Comparison of ENCODE assay signal across 18 cellular contexts in genomic region chrX:140123446-140123845, GRCh38.
DNase-seq lines count a peak whose midpoint lies in the region; ATAC-seq and TF ChIP-seq lines count a peak whose summit lies in the region.
"Had no signal": no experiment of that assay in that cellular context is flagged by ENCODE, and none has a peak within 500 bp of the region (broad histone marks: within the 10 kb centered on the region; RNA-seq: fewer than 3 reads in every experiment).

No MANE protein-coding gene starts in this region.

- H3K79me1 ChIP-seq in H9 (ENCODE audit: insufficient read depth, low read depth, low read length, poor library complexity, severe bottlenecking) = no peaks in the 10 kb centered on the region

- no peaks in the 10 kb centered on the region for H3K4me1 ChIP-seq in H9 (ENCODE audit: insufficient read depth, low read length)
- H3K4me1 ChIP-seq in CD8-positive, alpha-beta T cell (ENCODE audit: insufficient read depth, low read length) = no peaks in the 10 kb centered on the region

- no peak overlapping the region for H3K4me2 ChIP-seq in H9 (ENCODE audit: insufficient read depth, insufficient read length, low read length)

- peak; percentile 81 for ATAC-seq in WTC11
- no peak for ATAC-seq in CD8-positive, alpha-beta T cell
- ATAC-seq: mucosa of descending colon, Right ventricle myocardium inferior had no signal

- no peak overlapping the region for H3K4ac ChIP-seq in H9 (ENCODE audit: low read depth, low read length)

- H2AFZ ChIP-seq in H9 (ENCODE audit: low read length) = peak overlapping the region; percentile 80

- H3K27me3 Mint-ChIP-seq in H9 (ENCODE audit: low read depth) (no peaks in the 10 kb centered on the region; the same call in 1 of the 2 replicates), WTC11 (ENCODE audit: low read depth) (no peaks in the 10 kb centered on the region; the same call in 1 of the 2 replicates)
- H3K27me3 Mint-ChIP-seq in activated T-helper 2 cell treated with anti-CD3 and anti-CD28 coated beads, Interferon-gamma antibody, Interleukin-2, Interleukin-4, amounts not matched to agents 10 μg/mL and 5 μg/mL and 100 μg/mL, durations not matched to agents 14 hours and 24 hours and 36 hours (ENCODE audit: low read depth) = no peaks in the 10 kb centered on the region
- no peaks in the 10 kb centered on the region for H3K27me3 Mint-ChIP-seq in CD8-positive, alpha-beta T cell (ENCODE audit: low read depth)

- peak; percentile 52 for DNase-seq in H9
- DNase-seq in WTC11 (ENCODE audit: low spot score) = peak; percentile 32
- DNase-seq in kidney glomerular epithelial cell (lab: John Stamatoyannopoulos, UW) = peak; percentile 0
- DNase-seq in activated T-helper 2 cell treated with anti-CD3 and anti-CD28 coated beads, Interferon-gamma antibody, Interleukin-2, Interleukin-4, amounts not matched to agents 10 μg/mL and 5 μg/mL and 100 μg/mL, durations not matched to agents 14 hours and 24 hours and 36 hours (ENCODE audit: low spot score) = no peak
- no peak for DNase-seq in CD8-positive, alpha-beta T cell
- no peak for DNase-seq in ureter (ENCODE audit: low spot score)
- DNase-seq in NCI-H82 treated with DMSO at 0.1 percent for 48 hours (lab: John Stamatoyannopoulos, UW; ENCODE audit: unreplicated experiment) = no peak
- DNase-seq: activated naive CD4-positive, alpha-beta T cell; central memory CD4-positive, alpha-beta T cell; KBM-7; NCI-H187; NCI-H524 treated with DMSO at 0.1 percent for 48 hours; posterior cingulate gyrus; stimulated activated CD4-positive, alpha-beta T cell treated with anti-CD3 and anti-CD28 coated beads, Interleukin-1b, Interleukin-23, amount 100 ng/mL, for 48 hours; T-helper 9 cell had no signal

- no CpG with 5 or more reads among the region's 3 CpGs for WGBS in H9 (ENCODE audit: extremely low coverage, insufficient read length, low lambda C conversion rate)

- no peak overlapping the region for H2AK5ac ChIP-seq in H9 (ENCODE audit: insufficient read length, low read length)

- no peak overlapping the region for H2BK20ac ChIP-seq in H9 (ENCODE audit: low read depth, low read length, poor library complexity, severe bottlenecking)

- H4K91ac ChIP-seq in H9 (ENCODE audit: insufficient read length, low read depth, low read length) = no peak overlapping the region

- no peaks in the 10 kb centered on the region for H3K36me3 ChIP-seq in CD8-positive, alpha-beta T cell (ENCODE audit: insufficient read depth, low read length)

- intact Hi-C loops in activated T-helper 2 cell treated with anti-CD3 and anti-CD28 coated beads, Interferon-gamma antibody, Interleukin-2, Interleukin-4, amounts not matched to agents 10 μg/mL and 5 μg/mL and 100 μg/mL, durations not matched to agents 14 hours and 24 hours and 36 hours (cut with micrococcal nuclease) = no loop called here
- intact Hi-C loops in CD8-positive, alpha-beta T cell (cut with DNase I, micrococcal nuclease) = no loop called here

- H4K20me1 ChIP-seq in H9 (ENCODE audit: control insufficient read depth, insufficient read depth, insufficient read length) = no peaks in the 10 kb centered on the region

- no peak overlapping the region for H3K18ac ChIP-seq in H9 (ENCODE audit: insufficient read length, low read depth, low read length)

- H3K9me3 Mint-ChIP-seq in H9 (peaks cover 20 to 21% of the 10 kb centered on the region in 2 experiments), WTC11 (peaks cover 9% of the 10 kb centered on the region; the same call in 1 of the 2 replicates)
- H3K9me3 Mint-ChIP-seq in activated T-helper 2 cell treated with anti-CD3 and anti-CD28 coated beads, Interferon-gamma antibody, Interleukin-2, Interleukin-4, amounts not matched to agents 10 μg/mL and 5 μg/mL and 100 μg/mL, durations not matched to agents 14 hours and 24 hours and 36 hours = no peaks in the 10 kb centered on the region
- no peaks in the 10 kb centered on the region for H3K9me3 Mint-ChIP-seq in CD8-positive, alpha-beta T cell

- H3K27me3 ChIP-seq in H9 (ENCODE audit: insufficient read depth, low read length) = no peaks in the 10 kb centered on the region
- no peaks in the 10 kb centered on the region for H3K27me3 ChIP-seq in CD8-positive, alpha-beta T cell (ENCODE audit: insufficient read depth, low read length)

- H3K9ac ChIP-seq in H9 (ENCODE audit: extremely low read depth, insufficient read length, low read length) = no peak overlapping the region

- TF ChIP-seq CTCF in C4-2B (conservative IDR thresholded peaks at IDR 0.05) = peak; percentile 49
- peak; percentile 81 for TF ChIP-seq CTCF in H9 (conservative IDR thresholded peaks at IDR 0.05)
- TF ChIP-seq CTCF in WTC11 (IDR thresholded peaks at IDR 0.05) = 0 out of 2 replicates have a peak, but pooled peaks have one; percentile 26
- no peak for TF ChIP-seq CTCF in CD8-positive, alpha-beta T cell (IDR thresholded peaks at IDR 0.05)

- H3K27ac Mint-ChIP-seq in H9 (no peak overlapping the region), WTC11 (no peak overlapping the region)
- no peak overlapping the region for H3K27ac Mint-ChIP-seq in activated T-helper 2 cell treated with anti-CD3 and anti-CD28 coated beads, Interferon-gamma antibody, Interleukin-2, Interleukin-4, amounts not matched to agents 10 μg/mL and 5 μg/mL and 100 μg/mL, durations not matched to agents 14 hours and 24 hours and 36 hours
- H3K27ac Mint-ChIP-seq in CD8-positive, alpha-beta T cell = no peak overlapping the region

- no peak overlapping the region for H2BK12ac ChIP-seq in H9 (ENCODE audit: insufficient read length, low read depth, low read length)

- no peak overlapping the region for H3K56ac ChIP-seq in H9 (ENCODE audit: insufficient read length, low read depth, low read length)

- POLR2A ChIA-PET in WTC11 (lab: Charles Lee) = no interaction called here
- POLR2A ChIA-PET in CD8-positive, alpha-beta T cell (lab: Charles Lee) = no interaction called here

- no peak overlapping the region for H2BK5ac ChIP-seq in H9 (ENCODE audit: insufficient read length, low read length)

- no peaks in the 10 kb centered on the region for H3K23me2 ChIP-seq in H9 (ENCODE audit: insufficient read length, low read depth, low read length, poor library complexity, severe bottlenecking)

- CTCF ChIA-PET in WTC11 (lab: Charles Lee) = interaction anchor here (0.6 to 1.0 kb wide), 9 partner anchors 9 to 385 kb away, joined by 3 to 6 read pairs (median 3); a partner anchor contains a TSS
- CTCF ChIA-PET in CD8-positive, alpha-beta T cell (lab: Charles Lee) = no interaction called here

- H3K27ac ChIP-seq in C4-2B = no peak overlapping the region
- H3K27ac ChIP-seq in H9 (ENCODE audit: insufficient read length, low read depth, low read length) = no peak overlapping the region
- H3K27ac ChIP-seq in CD8-positive, alpha-beta T cell (ENCODE audit: low read depth, low read length) = no peak overlapping the region

- no peaks in the 10 kb centered on the region for H3K79me2 ChIP-seq in H9 (ENCODE audit: insufficient read depth, low read length)

- H3K9me3 ChIP-seq in H9 (ENCODE audit: control insufficient read depth, low read depth, low read length) = no peaks in the 10 kb centered on the region
- H3K9me3 ChIP-seq in CD8-positive, alpha-beta T cell (ENCODE audit: low read length) = no peaks in the 10 kb centered on the region
- H3K9me3 ChIP-seq: mucosa of descending colon had no signal

- no peak overlapping the region for H4K8ac ChIP-seq in H9 (replicated peaks; ENCODE audit: insufficient read length, low read depth, low read length)

- H2BK120ac ChIP-seq in H9 (ENCODE audit: low read depth, low read length, poor library complexity, severe bottlenecking) = no peak overlapping the region

- no peak overlapping the region for H3K14ac ChIP-seq in H9 (ENCODE audit: insufficient read depth, low read length)

- H3K4me1 Mint-ChIP-seq in H9 (peaks cover 15 to 18% of the 10 kb centered on the region in 2 experiments), WTC11 (peaks cover 9% of the 10 kb centered on the region)
- no peaks in the 10 kb centered on the region for H3K4me1 Mint-ChIP-seq in activated T-helper 2 cell treated with anti-CD3 and anti-CD28 coated beads, Interferon-gamma antibody, Interleukin-2, Interleukin-4, amounts not matched to agents 10 μg/mL and 5 μg/mL and 100 μg/mL, durations not matched to agents 14 hours and 24 hours and 36 hours (ENCODE audit: low read depth)
- H3K4me1 Mint-ChIP-seq in CD8-positive, alpha-beta T cell (ENCODE audit: low read depth) = no peaks in the 10 kb centered on the region

- H3K4me3 Mint-ChIP-seq in H9 = no peak overlapping the region; a peak in 1 of 5 replicates
- no peak overlapping the region for H3K4me3 Mint-ChIP-seq in WTC11
- H3K4me3 Mint-ChIP-seq in activated T-helper 2 cell treated with anti-CD3 and anti-CD28 coated beads, Interferon-gamma antibody, Interleukin-2, Interleukin-4, amounts not matched to agents 10 μg/mL and 5 μg/mL and 100 μg/mL, durations not matched to agents 14 hours and 24 hours and 36 hours (ENCODE audit: low read depth) = no peak overlapping the region
- H3K4me3 Mint-ChIP-seq in CD8-positive, alpha-beta T cell = no peak overlapping the region

- peaks cover 0 to 19% (median 6%) of the 10 kb centered on the region in 3 experiments; a peak in 5 of 7 replicates for H3K36me3 Mint-ChIP-seq in H9 (ENCODE audit: insufficient read depth in 1 of 3, low read depth in 3 of 3)
- H3K36me3 Mint-ChIP-seq in WTC11 = no peaks in the 10 kb centered on the region
- H3K36me3 Mint-ChIP-seq in activated T-helper 2 cell treated with anti-CD3 and anti-CD28 coated beads, Interferon-gamma antibody, Interleukin-2, Interleukin-4, amounts not matched to agents 10 μg/mL and 5 μg/mL and 100 μg/mL, durations not matched to agents 14 hours and 24 hours and 36 hours (ENCODE audit: low read depth) = no peaks in the 10 kb centered on the region
- no peaks in the 10 kb centered on the region for H3K36me3 Mint-ChIP-seq in CD8-positive, alpha-beta T cell

- H3T11ph ChIP-seq in H9 (ENCODE audit: low read length) = no peak overlapping the region

- H3K4me3 ChIP-seq in CD8-positive, alpha-beta T cell (ENCODE audit: low read depth, low read length) = no peak overlapping the region
- H3K4me3 ChIP-seq: mucosa of descending colon had no signal

- H4K5ac ChIP-seq in H9 (ENCODE audit: insufficient read length, low read depth, low read length) = no peak overlapping the region

- H2BK15ac ChIP-seq in H9 (ENCODE audit: low read depth, low read length) = no peak overlapping the region

- H3K23ac ChIP-seq in H9 (ENCODE audit: insufficient read length, low read depth, low read length) = no peak overlapping the region

TF ChIP-seq in WTC11, 78 proteins besides CTCF, POLR2A, EP300 and RAD21 (continues in another document):
- no peak for TF ChIP-seq ZNF121 (CRISPR knock-in tag; IDR thresholded peaks at IDR 0.05)

Comparison
In these comparisons a context has a peak if more than half of its experiments do, and no peak if none do; other contexts are left out.
1. DNase-seq: peak in H9 (single experiment), WTC11 (single experiment) and kidney glomerular epithelial cell (single experiment); none in activated T-helper 2 cell treated with anti-CD3 and anti-CD28 coated beads, Interferon-gamma antibody, Interleukin-2, Interleukin-4, amounts not matched to agents 10 μg/mL and 5 μg/mL and 100 μg/mL, durations not matched to agents 14 hours and 24 hours and 36 hours (single experiment), CD8-positive, alpha-beta T cell (0 of 7), ureter (single experiment) and NCI-H82 treated with DMSO at 0.1 percent for 48 hours (single experiment).